ENCODE assay signal across 1 cellular context in the genomic region with DNA sequence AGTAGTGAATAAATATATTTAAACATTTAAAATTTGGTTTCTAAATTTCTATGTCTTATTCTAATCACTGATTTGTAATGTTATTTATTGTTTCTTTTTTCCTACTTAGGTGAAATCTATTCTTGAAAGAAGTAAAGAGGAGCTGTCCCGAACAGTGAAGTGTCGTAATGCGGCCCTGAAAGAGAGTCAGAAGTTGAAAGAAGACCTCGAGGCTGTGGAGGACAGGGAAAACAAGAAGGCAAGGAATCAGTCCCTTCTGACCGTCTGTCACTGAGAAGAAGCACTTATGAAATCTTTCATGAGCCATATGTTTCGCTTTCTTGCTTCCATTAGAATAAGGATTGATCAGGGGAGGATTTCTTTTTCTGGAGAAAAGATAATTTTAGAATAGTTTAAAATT.
TF ChIP-seq lines count a peak whose summit lies in the region.

No MANE protein-coding gene starts in this region.

TF ChIP-seq in K562, 482 proteins besides CTCF, POLR2A, EP300 and RAD21 (continued from another document):
- TF ChIP-seq, protein P1, sequence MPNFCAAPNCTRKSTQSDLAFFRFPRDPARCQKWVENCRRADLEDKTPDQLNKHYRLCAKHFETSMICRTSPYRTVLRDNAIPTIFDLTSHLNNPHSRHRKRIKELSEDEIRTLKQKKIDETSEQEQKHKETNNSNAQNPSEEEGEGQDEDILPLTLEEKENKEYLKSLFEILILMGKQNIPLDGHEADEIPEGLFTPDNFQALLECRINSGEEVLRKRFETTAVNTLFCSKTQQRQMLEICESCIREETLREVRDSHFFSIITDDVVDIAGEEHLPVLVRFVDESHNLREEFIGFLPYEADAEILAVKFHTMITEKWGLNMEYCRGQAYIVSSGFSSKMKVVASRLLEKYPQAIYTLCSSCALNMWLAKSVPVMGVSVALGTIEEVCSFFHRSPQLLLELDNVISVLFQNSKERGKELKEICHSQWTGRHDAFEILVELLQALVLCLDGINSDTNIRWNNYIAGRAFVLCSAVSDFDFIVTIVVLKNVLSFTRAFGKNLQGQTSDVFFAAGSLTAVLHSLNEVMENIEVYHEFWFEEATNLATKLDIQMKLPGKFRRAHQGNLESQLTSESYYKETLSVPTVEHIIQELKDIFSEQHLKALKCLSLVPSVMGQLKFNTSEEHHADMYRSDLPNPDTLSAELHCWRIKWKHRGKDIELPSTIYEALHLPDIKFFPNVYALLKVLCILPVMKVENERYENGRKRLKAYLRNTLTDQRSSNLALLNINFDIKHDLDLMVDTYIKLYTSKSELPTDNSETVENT (CRISPR knock-in tag; IDR thresholded peaks at IDR 0.05), result no peak
- no peak for TF ChIP-seq ZNF232 (CRISPR knock-in tag; IDR thresholded peaks at IDR 0.05)
- no peak for TF ChIP-seq NR2F6 (CRISPR knock-in tag; IDR thresholded peaks at IDR 0.05)
- TF ChIP-seq, protein P2, sequence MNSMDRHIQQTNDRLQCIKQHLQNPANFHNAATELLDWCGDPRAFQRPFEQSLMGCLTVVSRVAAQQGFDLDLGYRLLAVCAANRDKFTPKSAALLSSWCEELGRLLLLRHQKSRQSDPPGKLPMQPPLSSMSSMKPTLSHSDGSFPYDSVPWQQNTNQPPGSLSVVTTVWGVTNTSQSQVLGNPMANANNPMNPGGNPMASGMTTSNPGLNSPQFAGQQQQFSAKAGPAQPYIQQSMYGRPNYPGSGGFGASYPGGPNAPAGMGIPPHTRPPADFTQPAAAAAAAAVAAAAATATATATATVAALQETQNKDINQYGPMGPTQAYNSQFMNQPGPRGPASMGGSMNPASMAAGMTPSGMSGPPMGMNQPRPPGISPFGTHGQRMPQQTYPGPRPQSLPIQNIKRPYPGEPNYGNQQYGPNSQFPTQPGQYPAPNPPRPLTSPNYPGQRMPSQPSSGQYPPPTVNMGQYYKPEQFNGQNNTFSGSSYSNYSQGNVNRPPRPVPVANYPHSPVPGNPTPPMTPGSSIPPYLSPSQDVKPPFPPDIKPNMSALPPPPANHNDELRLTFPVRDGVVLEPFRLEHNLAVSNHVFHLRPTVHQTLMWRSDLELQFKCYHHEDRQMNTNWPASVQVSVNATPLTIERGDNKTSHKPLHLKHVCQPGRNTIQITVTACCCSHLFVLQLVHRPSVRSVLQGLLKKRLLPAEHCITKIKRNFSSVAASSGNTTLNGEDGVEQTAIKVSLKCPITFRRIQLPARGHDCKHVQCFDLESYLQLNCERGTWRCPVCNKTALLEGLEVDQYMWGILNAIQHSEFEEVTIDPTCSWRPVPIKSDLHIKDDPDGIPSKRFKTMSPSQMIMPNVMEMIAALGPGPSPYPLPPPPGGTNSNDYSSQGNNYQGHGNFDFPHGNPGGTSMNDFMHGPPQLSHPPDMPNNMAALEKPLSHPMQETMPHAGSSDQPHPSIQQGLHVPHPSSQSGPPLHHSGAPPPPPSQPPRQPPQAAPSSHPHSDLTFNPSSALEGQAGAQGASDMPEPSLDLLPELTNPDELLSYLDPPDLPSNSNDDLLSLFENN (IDR thresholded peaks at IDR 0.05; ENCODE audit: low read depth in 2 of 2, low read length in 2 of 2), result no peak
TF ChIP-seq in K562: peak in this region for 0.
